Comparison of ENCODE assay signal across 14 cellular contexts in genomic region chr7:150400779-150401423, GRCh38. TPM values are rescaled to one million over a fixed set of nuclear protein-coding genes. Genes with fewer than 3 reads are reported as not detected.
A peak's percentile ranks its signal among the peaks of the same experiment; 100 is the strongest.
DNase-seq lines count a peak whose midpoint lies in the region; ATAC-seq, FAIRE-seq and TF ChIP-seq lines count a peak whose summit lies in the region.
"Had no signal": no experiment of that assay in that cellular context is flagged by ENCODE, and none has a peak within 500 bp of the region (broad histone marks: within the 10 kb centered on the region; RNA-seq: fewer than 3 reads in every experiment).

No MANE protein-coding gene starts in this region.

- H4K20me1 ChIP-seq in astrocyte (ENCODE audit: insufficient read depth, low read length), result peaks cover 15% of the 10 kb centered on the region

- H3K79me1 ChIP-seq in trophoblast cell (ENCODE audit: low read length), result peaks cover 73% of the 10 kb centered on the region

- H2BK12ac ChIP-seq in trophoblast cell (ENCODE audit: low read length), result peak overlapping the region; percentile 98

- peak overlapping the region; percentile 23 for H4K12ac ChIP-seq in trophoblast cell (ENCODE audit: low read depth, low read length)

- H3K9ac ChIP-seq in astrocyte (ENCODE audit: low read length) (no peak overlapping the region), trophoblast cell (ENCODE audit: low read length) (no peak overlapping the region)

- DNase-seq in HFFc6 (no peak), astrocyte (ENCODE audit: low read depth) (no peak), trophoblast cell (peak in 1 of 2 donors; percentile 12)
- no peak for DNase-seq in stimulated activated CD4-positive, alpha-beta T cell treated with anti-CD3 and anti-CD28 coated beads, Interleukin-2, amount 100 ng/mL, for 24 hours
- DNase-seq: activated B cell treated with CpG ODN at 0.5 μM for 24 hours; activated T-cell treated with anti-CD3 and anti-CD28 coated beads for 4 hours; NCI-H526 treated with DMSO at 0.1 percent for 48 hours; SHP77 treated with DMSO at 0.1 percent for 48 hours; stimulated activated CD4-positive, alpha-beta T cell treated with anti-CD3 and anti-CD28 coated beads, Interleukin-1b, Interleukin-23, amount 100 ng/mL, for 48 hours; stimulated activated naive CD8-positive, alpha-beta T cell treated with anti-CD3 and anti-CD28 coated beads, Interleukin-15, Interleukin-2, amounts not matched to agents 100 U/mL and 50 U/mL, for 24 hours had no signal

- peak overlapping the region; percentile 97 for H4K91ac ChIP-seq in trophoblast cell (ENCODE audit: low read depth, low read length)

- ATAC-seq in GM21786 (IDR thresholded peaks at IDR 0.05; ENCODE audit: unreplicated experiment) (no peak), HG03039 (IDR thresholded peaks at IDR 0.05; ENCODE audit: unreplicated experiment) (no peak)
- ATAC-seq: stimulated activated naive CD8-positive, alpha-beta T cell treated with anti-CD3 and anti-CD28 coated beads, Interleukin-15, Interleukin-2, amounts not matched to agents 100 U/mL and 50 U/mL, for 24 hours had no signal

- H2AK5ac ChIP-seq in trophoblast cell (ENCODE audit: low read length), result peak overlapping the region; percentile 93

- H3K4me1 Mint-ChIP-seq in HFFc6 (ENCODE audit: low read depth) (peaks cover 44% of the 10 kb centered on the region), astrocyte (ENCODE audit: low read depth, unreplicated experiment) (peaks cover 56% of the 10 kb centered on the region)

- no peak overlapping the region for H2AFZ ChIP-seq in astrocyte (ENCODE audit: low read depth, low read length)
- H2AFZ ChIP-seq in trophoblast cell (ENCODE audit: insufficient read depth, low read length, poor library complexity), result peak overlapping the region; percentile 45

- peak overlapping the region; percentile 97 for H3K14ac ChIP-seq in trophoblast cell (ENCODE audit: low read length)

- peak overlapping the region; percentile 90 for H3K4ac ChIP-seq in trophoblast cell (ENCODE audit: low read depth, low read length)

- FAIRE-seq in astrocyte (lab: Jason Lieb, UNC), result no peak
- FAIRE-seq: endometrium had no signal

- peak overlapping the region; percentile 97 for H2BK5ac ChIP-seq in trophoblast cell (ENCODE audit: low read depth, low read length, poor library complexity)

- H3K4me1 ChIP-seq in astrocyte (ENCODE audit: insufficient read depth, low read length) (peaks cover 16% of the 10 kb centered on the region), trophoblast cell (ENCODE audit: control insufficient read depth in 1 of 2, insufficient read depth in 2 of 2, low read length in 2 of 2) (peaks cover 52 to 72% of the 10 kb centered on the region in 2 experiments)

- H3K36me3 Mint-ChIP-seq in HFFc6 (ENCODE audit: low read depth) (no peaks in the 10 kb centered on the region), astrocyte (ENCODE audit: low read depth, unreplicated experiment) (peaks cover 4% of the 10 kb centered on the region)

- H3K36me3 ChIP-seq in astrocyte (ENCODE audit: insufficient read depth, low read length) (no peaks in the 10 kb centered on the region), trophoblast cell (ENCODE audit: control insufficient read depth in 1 of 2, insufficient read depth in 2 of 2, low read length in 2 of 2) (peaks cover 18 to 20% of the 10 kb centered on the region in 2 experiments)

- no peak overlapping the region for H3K23ac ChIP-seq in trophoblast cell (ENCODE audit: low read length)

- no peaks in the 10 kb centered on the region for H3K79me2 ChIP-seq in astrocyte (ENCODE audit: insufficient read depth, low read length)
- peaks cover 33% of the 10 kb centered on the region for H3K79me2 ChIP-seq in trophoblast cell (ENCODE audit: control insufficient read depth, insufficient read depth, low read length, poor library complexity)

- H3K4me3 ChIP-seq in astrocyte (ENCODE audit: insufficient read depth, low read depth, low read length) (no peak overlapping the region), trophoblast cell (ENCODE audit: low read depth, low read length) (no peak overlapping the region)
- H3K4me3 ChIP-seq: lung had no signal

- H3K9me3 ChIP-seq in astrocyte (ENCODE audit: insufficient read depth, low read depth, low read length), result no peaks in the 10 kb centered on the region
- peaks cover 1% of the 10 kb centered on the region for H3K9me3 ChIP-seq in trophoblast cell (ENCODE audit: insufficient read depth, low read depth, low read length)

- no peak for TF ChIP-seq CTCF in HFFc6 (IDR thresholded peaks at IDR 0.05)
- no peak for TF ChIP-seq CTCF in astrocyte (IDR thresholded peaks at IDR 0.05; ENCODE audit: insufficient read depth, low read depth, low read length)

- H3K18ac ChIP-seq in trophoblast cell (ENCODE audit: low read length), result peak overlapping the region; percentile 92

- H3K27me3 Mint-ChIP-seq in HFFc6 (ENCODE audit: insufficient read depth) (peaks cover 2% of the 10 kb centered on the region; the same call in 1 of the 2 replicates), astrocyte (ENCODE audit: low read depth, unreplicated experiment) (no peaks in the 10 kb centered on the region)
- H3K27me3 Mint-ChIP-seq: activated B cell treated with CpG ODN at 0.5 μM for 24 hours had no signal

- H3K4me3 Mint-ChIP-seq in HFFc6, result no peak overlapping the region
- no peak overlapping the region for H3K4me3 Mint-ChIP-seq in astrocyte (ENCODE audit: unreplicated experiment)
- H3K4me3 Mint-ChIP-seq: activated B cell treated with CpG ODN at 0.5 μM for 24 hours had no signal

- H3K9me3 Mint-ChIP-seq in HFFc6 (no peaks in the 10 kb centered on the region), astrocyte (ENCODE audit: unreplicated experiment) (no peaks in the 10 kb centered on the region)
- H3K9me3 Mint-ChIP-seq: activated B cell treated with CpG ODN at 0.5 μM for 24 hours had no signal

- H3K4me2 ChIP-seq in astrocyte (ENCODE audit: low read length) (no peak overlapping the region), trophoblast cell (ENCODE audit: low read length) (peak overlapping the region; percentile 25)

- WGBS in trophoblast cell (ENCODE audit: extremely low coverage, insufficient coverage, insufficient read length), result no CpG with 5 or more reads among the region's 15 CpGs

- H4K8ac ChIP-seq in trophoblast cell (ENCODE audit: low read depth, low read length), result peak overlapping the region; percentile 87

- H3K27me3 ChIP-seq in astrocyte (ENCODE audit: insufficient read depth, low read length) (no peaks in the 10 kb centered on the region), trophoblast cell (ENCODE audit: insufficient read depth, low read length) (no peaks in the 10 kb centered on the region)

- peak overlapping the region; percentile 98 for H2BK120ac ChIP-seq in trophoblast cell (ENCODE audit: insufficient read depth, low read length, poor library complexity)

- H3K27ac Mint-ChIP-seq in HFFc6 (peak overlapping the region; percentile 80), astrocyte (ENCODE audit: unreplicated experiment) (peak overlapping the region; percentile 88)
- H3K27ac Mint-ChIP-seq: activated B cell treated with CpG ODN at 0.5 μM for 24 hours had no signal

- H3K27ac ChIP-seq in astrocyte (ENCODE audit: low read depth, low read length) (no peak overlapping the region), trophoblast cell (ENCODE audit: low read depth, low read length) (peak overlapping the region; percentile 93)

RNA-seq across cellular contexts. Expression of gene ZNF775, which starts 21.8 kb away (rescaled TPM):
- 1 to 10 TPM; 2.7 to 3.8 (median 2.9) TPM for total RNA-seq in HFFc6 (2021; fragmentation: NEBNext Ultra II Directional; extraction: Animal tissue kit (Norgen Biotek cat#: 25700))
- 6.4 and 6.5 TPM in 2 replicates for total RNA-seq in astrocyte
- polyA plus RNA-seq in trophoblast cell (2013), result 7.7 TPM in 2 replicates

RNA-seq across cellular contexts. Expression of gene REPIN1, which starts 32.3 kb away (rescaled TPM):
- total RNA-seq in HFFc6 (2021; fragmentation: NEBNext Ultra II Directional; extraction: Animal tissue kit (Norgen Biotek cat#: 25700)), result 10 to 100 TPM; 68.8 to 78.3 (median 75.5) TPM
- total RNA-seq in astrocyte, result 80.1 and 95.3 TPM in 2 replicates
- 165 and 168 TPM in 2 replicates for polyA plus RNA-seq in trophoblast cell (2013)

RNA-seq across cellular contexts. Expression of gene GIMAP8, which starts 49.5 kb away (rescaled TPM):
- total RNA-seq in HFFc6 (2021; fragmentation: NEBNext Ultra II Directional; extraction: Animal tissue kit (Norgen Biotek cat#: 25700)), result not detected
- not detected in 2 replicates for total RNA-seq in astrocyte
- polyA plus RNA-seq in trophoblast cell (2013), result 0.01 and 0.03 TPM in 2 replicates
- total RNA-seq: activated B cell treated with CpG ODN at 0.5 μM for 24 hours had no signal

RNA-seq across cellular contexts. Expression of gene RARRES2, which starts 59.5 kb away (rescaled TPM):
- under 1 TPM in 2 of 6 experiments, not detected in 4; 0.28 to 0.39 TPM for total RNA-seq in HFFc6 (2021; fragmentation: NEBNext Ultra II Directional; extraction: Animal tissue kit (Norgen Biotek cat#: 25700))
- total RNA-seq in astrocyte, result 19.4 and 21.7 TPM in 2 replicates
- polyA plus RNA-seq in trophoblast cell (2013), result 149 and 152 TPM in 2 replicates
- total RNA-seq: activated B cell treated with CpG ODN at 0.5 μM for 24 hours had no signal
